In genomic region chr9:128254855-128255759, GRCh38 we compare ENCODE assay signal across 10 cellular contexts.
A peak's percentile ranks its signal among the peaks of the same experiment; 100 is the strongest.
DNase-seq lines count a peak whose midpoint lies in the region; ATAC-seq and TF ChIP-seq lines count a peak whose summit lies in the region.
"Had no signal": no experiment of that assay in that cellular context is flagged by ENCODE, and none has a peak within 500 bp of the region (broad histone marks: within the 10 kb centered on the region; RNA-seq: fewer than 3 reads in every experiment).

No MANE protein-coding gene starts in this region.

- H3K4me3 ChIP-seq in HL-60 (replicated peaks; ENCODE audit: insufficient read depth, low read length) = no peak overlapping the region
- H3K4me3 ChIP-seq: SK-N-MC had no signal

- TF ChIP-seq CTCF in HL-60 (IDR thresholded peaks at IDR 0.05; ENCODE audit: insufficient read depth, low read length) = peak; percentile 79

- peak; percentile 68 for DNase-seq in COLO829 (ENCODE audit: low spot score)
- DNase-seq in HL-60 (ENCODE audit: low read depth in 1 of 2, low spot score in 1 of 2) = peak in 1 of 2 experiments; percentile 47
- peak; percentile 21 to 22 for DNase-seq in SW 1271 (lab: John Stamatoyannopoulos, UW)
- DNase-seq in anterior cingulate cortex (lab: John Stamatoyannopoulos, UW) = peak in 30 of 58 donors; percentile 12 to 69 (median 35)
- DNase-seq in hippocampal formation (lab: John Stamatoyannopoulos, UW) = peak; percentile 20 to 26
- DNase-seq in stimulated activated CD4-positive, alpha-beta T cell treated with anti-CD3 and anti-CD28 coated beads, Interleukin-12 subunit alpha, Interleukin-12 subunit beta, amount 100 ng/mL, for 48 hours (ENCODE audit: low read depth in 2 of 3, low spot score in 1 of 3) = peak in 2 of 3 donors; percentile 38 to 49
- DNase-seq in NCI-H2107 treated with DMSO at 0.1 percent for 48 hours (lab: John Stamatoyannopoulos, UW; ENCODE audit: unreplicated experiment) = no peak
- DNase-seq: stimulated activated naive B cell treated with anti-CD40 and anti-IgM and Interleukin-4, amounts not matched to agents 10 μg/mL and 1 μg/mL and 100 μg/mL, for 72 hours had no signal

- peaks cover 3% of the 10 kb centered on the region for H3K27me3 ChIP-seq in HL-60 (ENCODE audit: insufficient read depth, poor library complexity, severe bottlenecking)

- ATAC-seq in GM19455 (IDR thresholded peaks at IDR 0.05; ENCODE audit: unreplicated experiment) = no peak

- no peak overlapping the region for H3K27ac ChIP-seq in HL-60 (replicated peaks)
